In genomic region chr1:203038217-203038741, GRCh38 we compare ENCODE assay signal across 9 cellular contexts. TPM values are rescaled to one million over a fixed set of nuclear protein-coding genes. Genes with fewer than 3 reads are reported as not detected.
DNase-seq lines count a peak whose midpoint lies in the region; ATAC-seq, FAIRE-seq and TF ChIP-seq lines count a peak whose summit lies in the region.
"Had no signal": no experiment of that assay in that cellular context is flagged by ENCODE, and none has a peak within 500 bp of the region (broad histone marks: within the 10 kb centered on the region; RNA-seq: fewer than 3 reads in every experiment).

No MANE protein-coding gene starts in this region.

- DNase-seq in AG09309 (ENCODE audit: low read depth): peak; percentile 66
- DNase-seq in H54 (ENCODE audit: insufficient read length, low spot score): peak; percentile 94
- DNase-seq in SK-N-SH: no peak
- peak; percentile 70 for DNase-seq in left ventricle myocardium inferior
- no peak for DNase-seq in vagina (ENCODE audit: extremely low spot score in 2 of 2)
- no peak for DNase-seq in stimulated activated CD4-positive, alpha-beta T cell treated with anti-CD3 and anti-CD28 coated beads, Interleukin-4, amount 100 ng/mL, for 4 hours
- DNase-seq in NCI-H2107 (lab: John Stamatoyannopoulos, UW): no peak

- no peaks in the 10 kb centered on the region for H3K9me2 ChIP-seq in SK-N-SH

- FAIRE-seq in H54 (lab: Jason Lieb, UNC): peak; percentile 53

- H4K20me1 ChIP-seq in SK-N-SH (ENCODE audit: insufficient read depth): 0 out of 2 replicates have a peak, but pooled peaks cover 3% of the 10 kb centered on the region

- WGBS in SK-N-SH (ENCODE audit: low lambda C conversion rate): 37% methylated on average over 7 of the region's 9 CpGs

- CTCF ChIA-PET in SK-N-SH (lab: Yijun Ruan, JAX): interaction anchor here (1.2 to 16.3 kb wide), 13 partner anchors 9 to 232 kb away, joined by 3 to 454 read pairs (median 37); partner anchors contain the start of genes ADORA1 and PPFIA4

- H3K4me1 ChIP-seq in SK-N-SH (ENCODE audit: control insufficient read depth in 1 of 2, insufficient read depth in 2 of 2, low read depth in 1 of 2, low read length in 1 of 2): peaks cover 20 to 42% of the 10 kb centered on the region in 2 experiments; a peak in 3 of 4 replicates
- H3K4me1 ChIP-seq in left ventricle myocardium inferior: peaks cover 71% of the 10 kb centered on the region
- H3K4me1 ChIP-seq in vagina: peaks cover 11% of the 10 kb centered on the region

- intact Hi-C loops in left ventricle myocardium inferior (cut with micrococcal nuclease) (loop anchor here (2.0 kb wide), 1 partner anchor 179 kb away; no protein-coding TSS in a partner anchor), vagina (cut with DNase I) (no loop called here)

- H2AFZ ChIP-seq in SK-N-SH (ENCODE audit: low read depth): 0 out of 2 replicates have a peak overlapping the region, but pooled peaks have one; percentile 30

- peak; percentile 37 for TF ChIP-seq CTCF in AG09309 (IDR thresholded peaks at IDR 0.05; ENCODE audit: control insufficient read depth, insufficient read depth, low read depth, low read length, missing control alignments)
- TF ChIP-seq CTCF in SK-N-SH (IDR thresholded peaks at IDR 0.05): peak; percentile 32
- TF ChIP-seq CTCF in left ventricle myocardium inferior (IDR thresholded peaks at IDR 0.05; ENCODE audit: borderline replicate concordance): no peak
- TF ChIP-seq CTCF in vagina (IDR thresholded peaks at IDR 0.05): no peak

- H3F3A ChIP-seq in SK-N-SH (replicated peaks; ENCODE audit: insufficient read depth): no peaks in the 10 kb centered on the region

- H3K9ac ChIP-seq in SK-N-SH: no peak overlapping the region

- peak overlapping the region; percentile 67 for H3K4me2 ChIP-seq in SK-N-SH

- H3K9me3 ChIP-seq in SK-N-SH: no peaks in the 10 kb centered on the region
- H3K9me3 ChIP-seq in left ventricle myocardium inferior (replicated peaks): no peaks in the 10 kb centered on the region
- no peaks in the 10 kb centered on the region for H3K9me3 ChIP-seq in vagina

- TF ChIP-seq POLR2A in H54 (IDR thresholded peaks at IDR 0.05; ENCODE audit: low read depth, low read length) (no peak), vagina (IDR thresholded peaks at IDR 0.05) (no peak)

- ATAC-seq in HG02852 (IDR thresholded peaks at IDR 0.05; ENCODE audit: unreplicated experiment): no peak

- POLR2A ChIA-PET in SK-N-SH (lab: Yijun Ruan, JAX): interaction anchor here (1.2 kb wide), 1 partner anchor 9 kb away, joined by 3 read pairs; no protein-coding TSS in a partner anchor

- H3K36me3 ChIP-seq in SK-N-SH (replicated peaks in 1 of 2; ENCODE audit: control insufficient read depth in 1 of 2, insufficient read depth in 2 of 2, low read length in 1 of 2) (no peaks in the 10 kb centered on the region), left ventricle myocardium inferior (no peaks in the 10 kb centered on the region), vagina (no peaks in the 10 kb centered on the region)

- H3K27me3 ChIP-seq in SK-N-SH (ENCODE audit: insufficient read depth) (no peaks in the 10 kb centered on the region), left ventricle myocardium inferior (ENCODE audit: low read depth) (no peaks in the 10 kb centered on the region), vagina (no peaks in the 10 kb centered on the region)

- peak overlapping the region in 1 of 2 experiments; percentile 50; a peak in 1 of 4 replicates for H3K27ac ChIP-seq in SK-N-SH (ENCODE audit: low read depth in 2 of 2, low read length in 1 of 2)
- H3K27ac ChIP-seq in left ventricle myocardium inferior (replicated peaks): peak overlapping the region; percentile 87
- peak overlapping the region; percentile 11 for H3K27ac ChIP-seq in vagina

- TF ChIP-seq RAD21 in SK-N-SH (IDR thresholded peaks at IDR 0.05; ENCODE audit: low read length): no peak

- H3K4me3 ChIP-seq in AG09309 (ENCODE audit: control insufficient read depth, low read depth, low read length) (no peak overlapping the region), SK-N-SH (ENCODE audit: low read depth in 2 of 2, low read length in 1 of 2) (no peak overlapping the region; a peak in 1 of 4 replicates), left ventricle myocardium inferior (peak overlapping the region; percentile 38), vagina (no peak overlapping the region)

- H3K79me2 ChIP-seq in SK-N-SH (ENCODE audit: insufficient read depth): no peaks in the 10 kb centered on the region

- peak in 1 of 2 experiments; percentile 29; a peak in 1 of 4 replicates for TF ChIP-seq EP300 in SK-N-SH (IDR thresholded peaks at IDR 0.05; ENCODE audit: borderline replicate concordance in 1 of 2, low read depth in 1 of 2, low read length in 1 of 2)

TF ChIP-seq in SK-N-SH, 30 proteins besides CTCF, POLR2A, EP300 and RAD21 (continues in another document):
- TF ChIP-seq MAX (IDR thresholded peaks at IDR 0.05; ENCODE audit: low read depth) (peak; percentile 96), MEF2A (IDR thresholded peaks at IDR 0.05; ENCODE audit: borderline replicate concordance, low read depth) (peak; percentile 98), POLR2AphosphoS5 (IDR thresholded peaks at IDR 0.05; ENCODE audit: low read depth, low read length) (no peak), FOXJ3 (CRISPR knock-in tag; IDR thresholded peaks at IDR 0.05) (no peak), SIN3A (IDR thresholded peaks at IDR 0.05; ENCODE audit: borderline replicate concordance, low read depth, low read length) (peak; percentile 76; the same call in 1 of the 2 replicates), IRF3 (IDR thresholded peaks at IDR 0.05; ENCODE audit: low read depth, low read length) (no peak), ZBTB33 (IDR thresholded peaks at IDR 0.05; ENCODE audit: borderline replicate concordance, low read depth) (no peak), TAF1 (IDR thresholded peaks at IDR 0.05; ENCODE audit: borderline replicate concordance, low read depth, low read length) (peak; percentile 6; the same call in 1 of the 2 replicates), TCF12 (IDR thresholded peaks at IDR 0.05) (peak; percentile 68), USF1 (IDR thresholded peaks at IDR 0.05; ENCODE audit: borderline replicate concordance, low read depth) (peak; percentile 80), TEAD4 (IDR thresholded peaks at IDR 0.05; ENCODE audit: borderline replicate concordance, insufficient read depth) (peak; percentile 53), USF2 (IDR thresholded peaks at IDR 0.05; ENCODE audit: borderline replicate concordance, low read depth, low read length) (no peak), FOSL2 (IDR thresholded peaks at IDR 0.05; ENCODE audit: borderline replicate concordance, low read depth) (peak; percentile 69; the same call in 1 of the 2 replicates), RCOR1 (IDR thresholded peaks at IDR 0.05; ENCODE audit: low read length) (no peak)

RNA-seq across cellular contexts. Expression of gene PPFIA4, which starts 12.0 kb away (rescaled TPM):
- polyA plus RNA-seq in SK-N-SH (2012; rRNA removed): 4.4 and 5.5 TPM in 2 replicates
- polyA plus RNA-seq in SK-N-SH (2012; cell fraction: cytosol; rRNA removed): 1.3 and 2.0 TPM in 2 replicates
- 39.4 and 55.6 TPM in 2 replicates for polyA plus RNA-seq in SK-N-SH (2012; cell fraction: nucleus; rRNA removed)
- total RNA-seq in left ventricle myocardium inferior (24.8 TPM), vagina (11.5 TPM)

RNA-seq across cellular contexts. Expression of gene TMEM183A, which starts 31.1 kb away (rescaled TPM):
- polyA plus RNA-seq in SK-N-SH (2012; rRNA removed): 47.9 and 62.2 TPM in 2 replicates
- 43.9 and 55.4 TPM in 2 replicates for polyA plus RNA-seq in SK-N-SH (2012; cell fraction: cytosol; rRNA removed)
- 70.0 and 98.7 TPM in 2 replicates for polyA plus RNA-seq in SK-N-SH (2012; cell fraction: nucleus; rRNA removed)
- 21.8 TPM for total RNA-seq in left ventricle myocardium inferior
- total RNA-seq in vagina: 73.2 TPM

RNA-seq across cellular contexts. Expression of gene MYOG, which starts 47.5 kb away (rescaled TPM):
- not detected in 2 replicates for polyA plus RNA-seq in SK-N-SH (2012; rRNA removed)
- polyA plus RNA-seq in SK-N-SH (2012; cell fraction: cytosol; rRNA removed): not detected in 2 replicates
- not detected in 2 replicates for polyA plus RNA-seq in SK-N-SH (2012; cell fraction: nucleus; rRNA removed)
- total RNA-seq in left ventricle myocardium inferior (not detected), vagina (not detected)
- total RNA-seq: pulmonary artery endothelial cell had no signal

Comparison
In these comparisons a context has a peak if more than half of its experiments do, and no peak if none do; other contexts are left out.
1. DNase-seq: peak in AG09309 (single experiment), H54 (single experiment) and left ventricle myocardium inferior (single experiment); none in SK-N-SH (single experiment), vagina (0 of 2), stimulated activated CD4-positive, alpha-beta T cell treated with anti-CD3 and anti-CD28 coated beads, Interleukin-4, amount 100 ng/mL, for 4 hours (0 of 2) and NCI-H2107 (single experiment).
2. CTCF ChIP-seq: peak in AG09309 (single experiment) and SK-N-SH (single experiment); none in left ventricle myocardium inferior (single experiment) and vagina (0 of 3).